Comparison of ENCODE assay signal across 7 cellular contexts in the genomic region with DNA sequence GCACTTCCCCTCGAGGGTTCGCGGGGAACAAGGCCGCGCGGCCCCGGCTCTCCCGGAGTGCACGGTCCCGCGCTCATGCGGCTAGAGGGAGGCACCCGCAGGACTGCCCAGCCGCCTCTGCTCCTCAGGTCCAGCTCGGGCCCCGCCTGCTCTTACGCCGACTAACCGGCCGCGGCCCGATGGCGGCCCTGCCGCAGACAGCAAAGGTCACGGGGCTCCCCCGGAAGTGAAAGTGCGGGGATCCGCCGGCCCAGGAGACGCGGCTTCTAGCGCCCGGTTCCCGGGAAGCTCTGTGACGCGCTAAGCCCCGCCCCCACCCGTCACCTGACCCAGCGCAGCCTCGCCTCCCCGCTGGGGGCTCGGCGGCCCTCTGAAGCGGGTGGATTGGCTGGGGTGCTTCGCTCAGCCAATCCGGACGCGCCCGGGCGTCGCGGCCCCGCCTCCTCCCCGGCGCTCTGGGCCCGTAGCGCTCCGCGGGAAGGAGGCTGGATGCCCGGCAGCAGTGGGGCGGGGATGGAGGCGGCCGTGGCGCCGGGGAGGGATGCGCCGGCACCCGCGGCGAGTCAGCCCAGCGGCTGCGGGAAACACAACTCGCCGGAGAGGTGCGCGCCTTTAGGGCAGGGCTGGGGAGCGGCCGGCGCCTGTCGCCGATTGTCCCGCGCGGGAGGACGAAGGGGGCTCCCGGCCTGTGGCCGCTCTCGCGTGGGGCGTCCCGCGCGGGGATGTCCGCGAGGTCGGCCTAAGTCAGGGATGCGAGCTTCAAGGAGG. TPM values are rescaled to one million over a fixed set of nuclear protein-coding genes. Genes with fewer than 3 reads are reported as not detected.
A peak's percentile ranks its signal among the peaks of the same experiment; 100 is the strongest.
DNase-seq lines count a peak whose midpoint lies in the region; ATAC-seq and TF ChIP-seq lines count a peak whose summit lies in the region.

A gene with protein sequence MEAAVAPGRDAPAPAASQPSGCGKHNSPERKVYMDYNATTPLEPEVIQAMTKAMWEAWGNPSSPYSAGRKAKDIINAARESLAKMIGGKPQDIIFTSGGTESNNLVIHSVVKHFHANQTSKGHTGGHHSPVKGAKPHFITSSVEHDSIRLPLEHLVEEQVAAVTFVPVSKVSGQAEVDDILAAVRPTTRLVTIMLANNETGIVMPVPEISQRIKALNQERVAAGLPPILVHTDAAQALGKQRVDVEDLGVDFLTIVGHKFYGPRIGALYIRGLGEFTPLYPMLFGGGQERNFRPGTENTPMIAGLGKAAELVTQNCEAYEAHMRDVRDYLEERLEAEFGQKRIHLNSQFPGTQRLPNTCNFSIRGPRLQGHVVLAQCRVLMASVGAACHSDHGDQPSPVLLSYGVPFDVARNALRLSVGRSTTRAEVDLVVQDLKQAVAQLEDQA (plus strand): TSS at position 460 of the 768 bp plus-strand sequence. CDS start 54 bp downstream, at position 514.

- TF ChIP-seq CTCF in astrocyte of the cerebellum (IDR thresholded peaks at IDR 0.05; ENCODE audit: low read depth, low read length, missing control alignments) (no peak), hepatocyte (IDR thresholded peaks at IDR 0.05; ENCODE audit: poor library complexity) (no peak)

- TF ChIP-seq POLR2A in GM18505 (IDR thresholded peaks at IDR 0.05; ENCODE audit: borderline replicate concordance, extremely low read depth, insufficient read depth, insufficient read length), result peak; percentile 92

- 1% methylated on average over 76 of the region's 97 CpGs for WGBS in hepatocyte (ENCODE audit: low lambda C conversion rate, missing lambda C conversion rate)

- DNase-seq in NCI-H2029 treated with DMSO at 0.1 percent for 48 hours (lab: John Stamatoyannopoulos, UW) (peak; percentile 64), T-helper 9 cell (peak; percentile 97), astrocyte of the cerebellum (ENCODE audit: low read depth) (peak; percentile 91), hepatocyte (ENCODE audit: low spot score) (peak; percentile 99), retina (peak; percentile 98)

- no peaks in the 10 kb centered on the region for H3K36me3 ChIP-seq in hepatocyte (replicated peaks; ENCODE audit: insufficient read depth, low read depth)

- no peaks in the 10 kb centered on the region for H3K9me2 ChIP-seq in hepatocyte (replicated peaks; ENCODE audit: insufficient read depth)

- H3K4me2 ChIP-seq in hepatocyte, result peak within 1 kb of the TSS; percentile 92

- ATAC-seq in GM18505 (IDR thresholded peaks at IDR 0.05; ENCODE audit: unreplicated experiment), result peak; percentile 94
- ATAC-seq in HG02973 (IDR thresholded peaks at IDR 0.05; ENCODE audit: unreplicated experiment), result peak; percentile 95

- H3K4me3 ChIP-seq in astrocyte of the cerebellum (ENCODE audit: low read depth, low read length) (peak within 1 kb of the TSS; percentile 77), hepatocyte (peak within 1 kb of the TSS; percentile 54)

- peak within 1 kb of the TSS; percentile 94 for H3K27ac ChIP-seq in hepatocyte

- H2AFZ ChIP-seq in hepatocyte, result peak within 1 kb of the TSS; percentile 85

- peaks cover 15% of the 10 kb centered on the region for H3K79me2 ChIP-seq in hepatocyte

- H4K20me1 ChIP-seq in hepatocyte (ENCODE audit: insufficient read depth, poor library complexity, severe bottlenecking), result no peaks in the 10 kb centered on the region

- H3K4me1 ChIP-seq in hepatocyte (ENCODE audit: insufficient read depth), result peaks cover 28% of the 10 kb centered on the region

- in situ Hi-C loops in astrocyte of the cerebellum (cut with HindIII; ENCODE audit: low sequenced_read_pairs), result no loop called here

- no peaks in the 10 kb centered on the region for H3K9me3 ChIP-seq in hepatocyte (ENCODE audit: low read depth)

- no peaks in the 10 kb centered on the region for H3K27me3 ChIP-seq in hepatocyte

RNA-seq across cellular contexts. Expression of the gene that starts here (rescaled TPM):
- total RNA-seq in hepatocyte, result 12.7 and 16.5 TPM in 2 replicates
- 21.1 and 21.3 TPM in 2 replicates for polyA plus RNA-seq in hepatocyte

Comparison
In these comparisons a context has a peak if more than half of its experiments do, and no peak if none do; other contexts are left out.
1. Peak in every context shown above with its lines: DNase-seq, ATAC-seq, H3K4me3 ChIP-seq and H3K27ac ChIP-seq.